ENCODE assay signal across 8 cellular contexts in the genomic region with DNA sequence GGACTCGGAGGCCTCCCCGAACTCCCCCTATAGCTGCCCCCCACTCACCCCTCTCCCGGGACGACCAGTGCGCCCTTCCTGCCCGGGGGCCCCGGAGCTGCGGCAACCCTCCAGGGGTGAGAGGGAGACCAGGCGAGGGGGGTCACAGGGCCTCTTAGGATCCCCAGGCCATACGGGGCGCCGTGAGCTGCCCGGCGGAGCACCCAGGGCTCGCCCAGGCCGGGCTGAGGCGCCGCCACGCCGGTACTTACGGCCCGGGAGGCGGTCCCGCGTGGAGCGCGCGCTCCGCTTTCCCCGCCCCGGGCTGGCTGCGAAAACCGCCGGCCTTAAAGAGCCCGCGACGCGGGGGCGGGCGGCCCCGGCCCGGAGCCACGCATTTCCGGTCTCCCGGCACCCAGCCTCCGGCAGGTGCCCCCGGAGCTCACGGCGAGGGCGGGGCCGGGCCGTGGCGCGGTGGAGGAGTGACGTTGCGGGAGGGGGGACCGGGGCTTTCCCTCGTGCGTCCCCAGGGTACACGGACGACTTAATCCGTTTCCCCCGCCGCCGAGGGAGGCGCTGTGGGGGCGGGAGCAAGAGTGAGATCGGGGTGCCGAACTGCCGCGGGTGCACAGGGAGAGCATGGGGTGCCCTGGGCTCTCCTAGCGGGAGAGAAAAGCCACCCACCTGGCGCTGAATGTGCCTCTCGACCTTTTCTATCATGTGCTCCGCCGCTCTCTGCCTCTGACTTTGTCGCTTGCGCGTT. TPM values are rescaled to one million over a fixed set of nuclear protein-coding genes. Genes with fewer than 3 reads are reported as not detected.
DNase-seq lines count a peak whose midpoint lies in the region; ATAC-seq, FAIRE-seq and TF ChIP-seq lines count a peak whose summit lies in the region.

Gene METTL21A (minus strand): TSS at position 381 of the 742 bp plus-strand sequence. CDS start 1,019 bp downstream, outside the sequence.

- H3K4me2 ChIP-seq in H1 (ENCODE audit: insufficient read depth in 1 of 2, low read depth in 2 of 2, low read length in 2 of 2) (peak within 1 kb of the TSS; percentile 73 to 81), mesendoderm (ENCODE audit: low read length) (peak within 1 kb of the TSS; percentile 99)

- peaks cover 30% of the 10 kb centered on the region for H3K36me3 Mint-ChIP-seq in Caco-2 (ENCODE audit: insufficient read depth, unreplicated experiment)

- H3K79me2 ChIP-seq in H1 (ENCODE audit: control insufficient read depth in 1 of 2, insufficient read depth in 2 of 2, low read length in 2 of 2) (peaks cover 0 to 10% of the 10 kb centered on the region in 2 experiments; a peak in 2 of 4 replicates), mesendoderm (ENCODE audit: control insufficient read depth, insufficient read depth, low read length) (no peaks in the 10 kb centered on the region)

- H2BK5ac ChIP-seq in H1 (ENCODE audit: low read depth, low read length) (peak within 1 kb of the TSS; percentile 92), mesendoderm (ENCODE audit: low read length) (no peak within 1 kb of the TSS)

- H4K5ac ChIP-seq in H1 (ENCODE audit: insufficient read length, low read depth, low read length) (peak within 1 kb of the TSS; percentile 94), mesendoderm (ENCODE audit: low read length) (no peak within 1 kb of the TSS)

- TF ChIP-seq POLR2A in H1 (IDR thresholded peaks at IDR 0.05; ENCODE audit: control extremely low read depth in 1 of 2, low read depth in 2 of 2, low read length in 2 of 2): peak; percentile 58 to 78; a peak in 2 of 3 replicates

- H2BK15ac ChIP-seq in H1 (ENCODE audit: low read length) (peak within 1 kb of the TSS; percentile 88; the same call in 1 of the 2 replicates), mesendoderm (replicated peaks; ENCODE audit: low read depth) (no peak within 1 kb of the TSS)

- H3K79me1 ChIP-seq in H1 (ENCODE audit: low read depth, low read length) (peaks cover 3% of the 10 kb centered on the region; the same call in 1 of the 2 replicates), mesendoderm (ENCODE audit: low read length) (no peaks in the 10 kb centered on the region)

- no TSS peak for BruUV-seq in Caco-2 (replicated peaks; lab: Mats Ljungman, UMichigan)

- TF ChIP-seq CTCF in Caco-2 (IDR thresholded peaks at IDR 0.05; ENCODE audit: insufficient read depth in 1 of 2, low read depth in 1 of 2, low read length in 1 of 2, severe bottlenecking in 1 of 2, unreplicated experiment in 1 of 2): peak; percentile 33 to 61
- TF ChIP-seq CTCF in H1 (IDR thresholded peaks at IDR 0.05; ENCODE audit: control extremely low read depth in 1 of 3, insufficient read depth in 1 of 3, low read depth in 1 of 3, low read length in 3 of 3): peak; percentile 37 to 45 (median 37); a peak in 3 of 4 replicates

- H2AFZ ChIP-seq in H1 (ENCODE audit: low read length): peak within 1 kb of the TSS; percentile 37

- H3K4ac ChIP-seq in H1 (replicated peaks; ENCODE audit: insufficient read length, low read depth, low read length): peak within 1 kb of the TSS; percentile 99
- H3K4ac ChIP-seq in mesendoderm (ENCODE audit: low read depth, low read length): peak within 1 kb of the TSS; percentile 92

- H3K23ac ChIP-seq in H1 (ENCODE audit: insufficient read length) (no peak within 1 kb of the TSS), mesendoderm (ENCODE audit: low read length) (no peak within 1 kb of the TSS)

- H3K23me2 ChIP-seq in H1 (ENCODE audit: low read depth, low read length): peaks cover 9% of the 10 kb centered on the region; the same call in 1 of the 2 replicates

- H3K4me1 Mint-ChIP-seq in Caco-2 (ENCODE audit: low read depth, unreplicated experiment): peaks cover 10% of the 10 kb centered on the region

- TF ChIP-seq RAD21 in H1 (IDR thresholded peaks at IDR 0.05 in 1 of 2, conservative IDR thresholded peaks at IDR 0.05 in 1 of 2; ENCODE audit: low read depth in 2 of 2, low read length in 2 of 2): 0 out of 4 replicates have a peak, but pooled peaks have one; percentile 10 to 16

- WGBS in H1 (ENCODE audit: extremely low coverage in 1 of 2, insufficient coverage in 1 of 2, insufficient read length in 1 of 2, insufficient replicate concordance in 2 of 2, low coverage in 1 of 2, low lambda C conversion rate in 2 of 2, missing lambda C conversion rate in 1 of 2), 2 experiments: 2% methylated on average over 46 of the region's 79 CpGs; no CpG with 5 or more reads in 1 of the 2 experiments
- WGBS in mesendoderm (ENCODE audit: extremely low coverage, insufficient coverage, low lambda C conversion rate): no CpG with 5 or more reads among the region's 79 CpGs

- no peak for FAIRE-seq in H1 (lab: Jason Lieb, UNC)

- no peaks in the 10 kb centered on the region for H3K9me3 Mint-ChIP-seq in Caco-2 (ENCODE audit: unreplicated experiment)

- H3K9me3 ChIP-seq in Caco-2: no peaks in the 10 kb centered on the region
- no peaks in the 10 kb centered on the region for H3K9me3 ChIP-seq in H1 (ENCODE audit: insufficient read depth in 2 of 2, low read depth in 1 of 2, low read length in 1 of 2)

- POLR2A ChIA-PET in Caco-2 (lab: Charles Lee): interaction anchor here (0.5 to 3.3 kb wide), 11 partner anchors 7 to 158 kb away, joined by 3 to 69 read pairs (median 6); partner anchors contain the start of genes CCNYL1 and CREB1
- POLR2A ChIA-PET in H1 (lab: Charles Lee; ENCODE audit: partially characterized antibody): interaction anchor here (0.7 to 3.2 kb wide), 26 partner anchors 8 to 415 kb away, joined by 3 to 35 read pairs (median 3); partner anchors contain the start of genes CCNYL1, CREB1 and PLEKHM3

- peak within 1 kb of the TSS; percentile 68; the same call in 1 of the 2 replicates for H2BK12ac ChIP-seq in H1 (ENCODE audit: low read depth, low read length)

- H3K4me1 ChIP-seq in Caco-2: no peaks in the 10 kb centered on the region; the same call in 1 of the 2 replicates
- H3K4me1 ChIP-seq in H1 (replicated peaks in 1 of 4; ENCODE audit: control insufficient read depth in 3 of 4, insufficient read depth in 4 of 4, low read length in 3 of 4): peaks cover 0 to 4% (median 0%) of the 10 kb centered on the region in 4 experiments; a peak in 1 of 7 replicates
- no peaks in the 10 kb centered on the region for H3K4me1 ChIP-seq in mesendoderm (ENCODE audit: control insufficient read depth, low read depth, low read length)

- peak within 1 kb of the TSS; percentile 99 for H4K91ac ChIP-seq in H1 (replicated peaks; ENCODE audit: insufficient read length, low read length)

- no peak within 1 kb of the TSS for H2AK5ac ChIP-seq in H1 (ENCODE audit: low read depth, low read length)
- H2AK5ac ChIP-seq in mesendoderm (ENCODE audit: low read length): no peak within 1 kb of the TSS

- peak within 1 kb of the TSS; percentile 92 for H3K27ac Mint-ChIP-seq in Caco-2 (ENCODE audit: unreplicated experiment)

- peak in 1 of 2 experiments; percentile 13; a peak in 1 of 3 replicates for TF ChIP-seq EP300 in H1 (IDR thresholded peaks at IDR 0.05; ENCODE audit: borderline replicate concordance in 1 of 2, low read depth in 2 of 2, low read length in 2 of 2)

- H3K27ac ChIP-seq in H1 (ENCODE audit: low read depth, low read length): peak within 1 kb of the TSS; percentile 72
- H3K27ac ChIP-seq in mesendoderm (ENCODE audit: low read depth, low read length): peak within 1 kb of the TSS; percentile 98

- no peak within 1 kb of the TSS for H3K14ac ChIP-seq in H1 (ENCODE audit: insufficient read length)

- H3K18ac ChIP-seq in H1 (ENCODE audit: extremely low read depth, low read length) (peak within 1 kb of the TSS; percentile 95), mesendoderm (ENCODE audit: low read length) (peak within 1 kb of the TSS; percentile 93)

- ATAC-seq in GM21360 (IDR thresholded peaks at IDR 0.05; ENCODE audit: unreplicated experiment): peak; percentile 63

- H3K36me3 ChIP-seq in Caco-2 (ENCODE audit: control insufficient read depth, insufficient read depth, low read length): peaks cover 2% of the 10 kb centered on the region
- H3K36me3 ChIP-seq in H1 (ENCODE audit: control insufficient read depth in 2 of 4, insufficient read depth in 4 of 4, low read length in 3 of 4): peaks cover 6 to 35% (median 17%) of the 10 kb centered on the region in 4 experiments
- no peaks in the 10 kb centered on the region for H3K36me3 ChIP-seq in mesendoderm (ENCODE audit: control insufficient read depth, insufficient read depth, low read length)

- H2BK120ac ChIP-seq in H1 (replicated peaks; ENCODE audit: low read depth, low read length) (peak within 1 kb of the TSS; percentile 69), mesendoderm (ENCODE audit: low read depth, low read length) (no peak within 1 kb of the TSS)

- peaks cover 2 to 4% of the 10 kb centered on the region in 2 experiments for H4K20me1 ChIP-seq in H1 (replicated peaks in 1 of 2; ENCODE audit: control insufficient read depth in 1 of 2, insufficient read depth in 2 of 2, low read length in 2 of 2)

- CTCF ChIA-PET in Caco-2 (lab: Charles Lee) (interaction anchor here (0.5 to 2.2 kb wide), 17 partner anchors 19 to 1429 kb away, joined by 3 to 31 read pairs (median 5); partner anchors contain the start of genes CCNYL1 and CREB1), H1 (lab: Charles Lee; ENCODE audit: partially characterized antibody) (interaction anchor here (0.7 to 4.6 kb wide), 34 partner anchors 11 to 1532 kb away, joined by 3 to 35 read pairs (median 5); partner anchors contain the start of genes CCNYL1 and CREB1)

- H3K9ac ChIP-seq in H1 (replicated peaks in 1 of 4; ENCODE audit: extremely low read depth in 1 of 4, low read depth in 3 of 4, low read length in 3 of 4) (peak within 1 kb of the TSS; percentile 75 to 88 (median 81)), mesendoderm (ENCODE audit: low read length) (peak within 1 kb of the TSS; percentile 88)

- DNase-seq in Caco-2 (peak; percentile 95 to 96), HT-29 (ENCODE audit: low spot score) (peak; percentile 89), NOMO-1 treated with DMSO at 0.1 percent for 48 hours (lab: John Stamatoyannopoulos, UW; ENCODE audit: unreplicated experiment) (peak; percentile 92), H1 (ENCODE audit: low read depth in 1 of 2, low spot score in 2 of 2) (peak; percentile 46 to 70), mesendoderm (peak; percentile 73)
- DNase-seq in activated CD8-positive, alpha-beta memory T cell treated with anti-CD3 and anti-CD28 coated beads for 4 hours (ENCODE audit: low read depth in 2 of 2): peak; percentile 93 to 95
- DNase-seq in stimulated activated CD8-positive, alpha-beta memory T cell treated with anti-CD3 and anti-CD28 coated beads, Interleukin-15, amount 100 ng/mL, for 24 hours (ENCODE audit: low read depth): peak; percentile 76

- intact Hi-C loops in Caco-2 (cut with micrococcal nuclease; ENCODE audit: unreplicated experiment): loop anchor here (1.0 to 10.0 kb wide), 9 partner anchors 16 to 642 kb away; partner anchors contain the start of genes CREB1 and PIKFYVE

- H4K8ac ChIP-seq in H1 (ENCODE audit: extremely low read depth, insufficient read depth, low read length) (peak within 1 kb of the TSS; percentile 95), mesendoderm (ENCODE audit: low read depth, low read length) (peak within 1 kb of the TSS; percentile 97)

- H3K27me3 ChIP-seq in Caco-2 (replicated peaks; ENCODE audit: control insufficient read depth, insufficient read depth, low read length): no peaks in the 10 kb centered on the region
- H3K27me3 ChIP-seq in H1 (replicated peaks in 1 of 4; ENCODE audit: control insufficient read depth in 3 of 4, extremely low read depth in 1 of 4, insufficient read depth in 3 of 4, low read length in 3 of 4): no peaks in the 10 kb centered on the region
- no peaks in the 10 kb centered on the region for H3K27me3 ChIP-seq in mesendoderm (ENCODE audit: insufficient read depth, low read length, poor library complexity)

- peak within 1 kb of the TSS; percentile 94 for H3K56ac ChIP-seq in H1 (replicated peaks; ENCODE audit: insufficient read length, low read depth, low read length)
- peak within 1 kb of the TSS; percentile 93 for H3K56ac ChIP-seq in mesendoderm (ENCODE audit: low read length)

- peak within 1 kb of the TSS; percentile 80; the same call in 1 of the 2 replicates for H2BK20ac ChIP-seq in H1 (ENCODE audit: low read length)

- no peaks in the 10 kb centered on the region for H3K27me3 Mint-ChIP-seq in Caco-2 (ENCODE audit: insufficient read depth, unreplicated experiment)

- H3K4me3 Mint-ChIP-seq in Caco-2 (ENCODE audit: unreplicated experiment): peak within 1 kb of the TSS; percentile 93

- H3K4me3 ChIP-seq in Caco-2 (ENCODE audit: low read depth, low read length): peak within 1 kb of the TSS; percentile 93
- H3K4me3 ChIP-seq in H1 (ENCODE audit: extremely low read depth in 1 of 4, insufficient read depth in 2 of 4, low read depth in 3 of 4, low read length in 4 of 4): peak within 1 kb of the TSS; percentile 67 to 94 (median 82)
- peak within 1 kb of the TSS; percentile 83 for H3K4me3 ChIP-seq in mesendoderm (ENCODE audit: low read length)

RNA-seq across cellular contexts. Expression of gene METTL21A, which starts in this region (rescaled TPM):
- total RNA-seq in Caco-2 (2022): 31.0 and 34.0 TPM in 2 replicates
- 40.9 and 61.7 TPM in 2 replicates for total RNA-seq in HT-29 (2014; rRNA removed; shearing (Covaris generic))
- 52.2 and 55.0 TPM in 2 replicates for total RNA-seq in H1 (2021; fragmentation: NEBNext Ultra II Directional; extraction: Animal tissue kit (Norgen Biotek cat#: 25700))
- polyA plus RNA-seq in H1 (2011; rRNA removed): 31.3 and 36.2 TPM in 2 replicates
- polyA plus RNA-seq in H1 (2011; cell fraction: cytosol; rRNA removed): 42.3 TPM
- 28.2 TPM for polyA plus RNA-seq in H1 (2011; cell fraction: nucleus; rRNA removed)
- polyA plus RNA-seq in H1 (2012, experiment 1 of 2): 34.3 to 54.3 TPM (median 39.9 TPM) in 4 replicates
- 22.8 TPM for polyA plus RNA-seq in H1 (2012, experiment 2 of 2)
- 49.9 TPM for polyA plus RNA-seq in H1 (2013, experiment 1 of 2)
- 56.1 TPM for polyA plus RNA-seq in H1 (2013, experiment 2 of 2)
- 11.4 and 16.9 TPM in 2 replicates for polyA minus RNA-seq in H1 (2011; rRNA and poly(A)+ RNA removed)
- 24.6 TPM for polyA minus RNA-seq in H1 (2011; cell fraction: cytosol; rRNA and poly(A)+ RNA removed)
- 18.1 TPM for polyA minus RNA-seq in H1 (2011; cell fraction: nucleus; rRNA and poly(A)+ RNA removed)
- 49.6 TPM for polyA plus RNA-seq in mesendoderm (2013, experiment 1 of 2)
- polyA plus RNA-seq in mesendoderm (2013, experiment 2 of 2): 49.7 TPM

Comparison
In these comparisons a context has a peak if more than half of its experiments do, and no peak if none do; other contexts are left out.
1. Peak in every context shown above with its lines: DNase-seq, ATAC-seq, H3K4me3 ChIP-seq and H3K27ac ChIP-seq.